8 cellular contexts compared by ENCODE assay signal in the genomic region with DNA sequence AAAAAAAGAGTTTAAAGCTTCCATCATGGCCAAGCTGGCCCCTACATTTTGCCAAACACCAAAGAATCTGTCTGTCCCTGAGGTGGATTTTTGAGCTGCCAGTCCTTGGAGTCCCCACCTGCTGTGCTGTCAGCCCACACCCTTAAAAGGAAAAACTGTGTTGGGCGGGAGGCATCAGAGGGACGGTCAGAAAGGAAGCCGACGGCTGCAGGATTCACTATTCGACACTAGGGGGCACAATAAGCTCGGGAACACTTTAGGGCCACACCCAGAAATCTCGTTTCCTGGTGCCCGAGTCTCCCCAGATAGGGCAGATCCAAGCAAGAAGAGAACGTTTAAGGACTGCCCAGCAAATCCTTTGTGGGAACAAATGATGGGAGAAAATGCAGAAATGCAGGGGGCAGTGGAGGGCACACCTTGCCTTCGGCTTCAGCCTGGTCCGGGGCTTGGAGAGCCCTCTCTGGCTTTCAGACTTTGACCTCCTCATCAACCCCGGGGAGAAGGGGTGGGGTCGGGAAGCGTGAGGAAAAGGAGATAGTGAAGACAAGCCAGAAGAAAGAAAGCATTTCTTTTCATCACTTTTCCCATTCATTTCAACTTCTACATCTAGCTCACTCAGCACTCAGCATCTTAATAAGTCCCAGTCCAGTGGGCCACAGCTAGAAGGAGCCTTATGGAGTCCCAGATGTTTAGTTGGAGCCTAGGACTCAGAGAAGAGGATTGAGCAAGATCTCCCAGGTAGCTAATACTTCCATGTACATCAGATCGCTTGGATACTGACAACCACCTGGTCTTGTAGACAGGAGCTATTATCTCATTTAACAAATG. TPM values are rescaled to one million over a fixed set of nuclear protein-coding genes. Genes with fewer than 3 reads are reported as not detected.
DNase-seq lines count a peak whose midpoint lies in the region; ATAC-seq and TF ChIP-seq lines count a peak whose summit lies in the region.

No MANE protein-coding gene starts in this region.

- TF ChIP-seq POLR2A in adrenal gland (IDR thresholded peaks at IDR 0.05) (no peak), upper lobe of left lung (IDR thresholded peaks at IDR 0.05) (peak in 1 of 4 donors; percentile 36)

- H3K27ac ChIP-seq in adrenal gland (peak overlapping the region in 4 of 5 donors; percentile 1 to 65 (median 60)), heart right ventricle (peak overlapping the region; percentile 58 to 97 (median 88)), upper lobe of left lung (peak overlapping the region; percentile 70 to 91 (median 81))

- TF ChIP-seq CTCF in adrenal gland (IDR thresholded peaks at IDR 0.05) (peak; percentile 88 to 97 (median 95)), heart right ventricle (IDR thresholded peaks at IDR 0.05) (peak; percentile 92 to 97 (median 95)), upper lobe of left lung (IDR thresholded peaks at IDR 0.05) (peak; percentile 89 to 96 (median 94))

- 4 to 7% (median 6%) methylated on average over 15 of the region's 15 CpGs for WGBS in adrenal gland, 4 donors
- 4 to 5% methylated on average over 15 of the region's 15 CpGs for WGBS in heart right ventricle, 2 donors
- 5 to 6% methylated on average over 13 to 15 of the region's 15 CpGs for whole genome bisulfite sequencing in upper lobe of left lung, 2 donors

- TF ChIP-seq EP300 in upper lobe of left lung (IDR thresholded peaks at IDR 0.05): no peak

- H3K9me3 ChIP-seq in adrenal gland (replicated peaks in 1 of 3) (no peaks in the 10 kb centered on the region), heart right ventricle (no peaks in the 10 kb centered on the region), upper lobe of left lung (no peaks in the 10 kb centered on the region)

- intact Hi-C loops in adrenal gland (cut with DNase I): loop anchor here (2.0 to 10.0 kb wide), 3 partner anchors 76 to 224 kb away; partner anchors contain the start of genes CAPZA1 (in 1 of the 2) and ST7L (in 1 of the 2)
- intact Hi-C loops in heart right ventricle (cut with DNase I): loop anchor here in 9 of 10 donors (1.0 to 10.0 kb wide), 12 partner anchors 46 to 414 kb away; partner anchors contain the start of genes CAPZA1 (in 6 of the 9), ST7L (in 6 of the 9) and RHOC (in 4 of the 9)
- intact Hi-C loops in posterior vena cava (cut with DNase I): loop anchor here (2.0 to 10.0 kb wide), 4 partner anchors 74 to 316 kb away; partner anchors contain the start of gene RHOC (in 2 of the 2)

- peaks cover 20 to 33% of the 10 kb centered on the region in 2 donors for H3K4me1 ChIP-seq in adrenal gland (replicated peaks in 1 of 2)
- H3K4me1 ChIP-seq in heart right ventricle: peaks cover 0 to 73% (median 50%) of the 10 kb centered on the region in 9 donors
- H3K4me1 ChIP-seq in upper lobe of left lung: peaks cover 20 to 44% (median 35%) of the 10 kb centered on the region in 4 donors

- DNase-seq in GM03348 (ENCODE audit: low spot score) (peak; percentile 91), NCI-H1436 (lab: John Stamatoyannopoulos, UW) (peak; percentile 90), SW480 (ENCODE audit: low spot score) (peak; percentile 88), adrenal gland (peak; percentile 88 to 97 (median 91)), heart right ventricle (peak; percentile 77 to 92), posterior vena cava (ENCODE audit: low spot score) (peak; percentile 95), upper lobe of left lung (peak in 1 of 2 donors; percentile 92)

- ATAC-seq in HG02642 (IDR thresholded peaks at IDR 0.05; ENCODE audit: poor library complexity, unreplicated experiment) (peak; percentile 70), heart right ventricle (peak; percentile 76 to 90 (median 82)), upper lobe of left lung (ENCODE audit: low FRiP score in 2 of 2) (peak; percentile 92 to 93)

- peak overlapping the region in 2 of 4 donors; percentile 26 to 34 for H3K4me3 ChIP-seq in adrenal gland
- H3K4me3 ChIP-seq in heart right ventricle: peak overlapping the region; percentile 5 to 61 (median 52)
- H3K4me3 ChIP-seq in upper lobe of left lung: peak overlapping the region in 3 of 4 donors; percentile 33 to 47 (median 35)

- H3K36me3 ChIP-seq in adrenal gland (replicated peaks in 1 of 2) (no peaks in the 10 kb centered on the region), heart right ventricle (no peaks in the 10 kb centered on the region), upper lobe of left lung (no peaks in the 10 kb centered on the region)

- H3K27me3 ChIP-seq in adrenal gland: no peaks in the 10 kb centered on the region
- H3K27me3 ChIP-seq in heart right ventricle: no peaks in the 10 kb centered on the region
- H3K27me3 ChIP-seq in upper lobe of left lung: no peaks in the 10 kb centered on the region

RNA-seq across cellular contexts. Expression of gene CTTNBP2NL, which starts 5.0 kb away (rescaled TPM):
- total RNA-seq in adrenal gland (10 to 100 TPM in 5 of 8 donors, 1 to 10 TPM in 3; 5.5 to 22.0 (median 16.8) TPM), heart right ventricle (10 to 100 TPM; 12.1 to 20.6 (median 17.5) TPM), posterior vena cava (10 to 100 TPM; 36.3 to 48.6 TPM), upper lobe of left lung (10 to 100 TPM; 33.1 to 95.3 (median 53.7) TPM)
- polyA plus RNA-seq in adrenal gland (10 to 100 TPM in 1 of 3 donors, 1 to 10 TPM in 2; 2.5 to 11.3 (median 6.3) TPM), heart right ventricle (1 to 10 TPM; 3.9 to 6.7 TPM)
